In genomic region chr15:28104326-28104725, GRCh38 we compare ENCODE assay signal across 32 cellular contexts. TPM values are rescaled to one million over a fixed set of nuclear protein-coding genes. Genes with fewer than 3 reads are reported as not detected.
"Had no signal": no experiment of that assay in that cellular context is flagged by ENCODE, and none has a peak within 500 bp of the region (broad histone marks: within the 10 kb centered on the region; RNA-seq: fewer than 3 reads in every experiment).

No MANE protein-coding gene starts in this region.

- H2AFZ ChIP-seq: hepatocyte, neural progenitor cell had no signal

- DNase-seq: activated CD4-positive, alpha-beta T cell treated with anti-CD3 and anti-CD28 coated beads for 36 hours; activated CD4-positive, CD25-positive, alpha-beta regulatory T cell; activated CD8-positive, alpha-beta memory T cell treated with anti-CD3 and anti-CD28 coated beads, Interleukin-2, amount 10 ng/mL, durations not matched to agents 7 days and 5 days; activated CD8-positive, alpha-beta T cell treated with anti-CD3 and anti-CD28 coated beads, Interleukin-2, amount 10 ng/mL, durations not matched to agents 7 days and 5 days; activated naive CD4-positive, alpha-beta T cell treated with anti-CD3 and anti-CD28 coated beads for 36 hours; activated naive CD8-positive, alpha-beta T cell treated with anti-CD3 and anti-CD28 coated beads, Interleukin-2, amount 10 ng/mL, durations not matched to agents 7 days and 5 days; activated T-cell treated with anti-CD3 and anti-CD28 coated beads, Interleukin-2, amount 50 U/mL, for 48 hours; amniotic stem cell; central memory CD4-positive, alpha-beta T cell; effector memory CD4-positive, alpha-beta T cell; erythroblast; left cardiac atrium; mammary epithelial cell; midbrain; naive thymus-derived CD4-positive, alpha-beta T cell; occipital lobe; right cardiac atrium; stimulated activated CD4-positive, alpha-beta T cell treated with anti-CD3 and anti-CD28 coated beads, Interleukin-4, amount 100 ng/mL, for 24 hours; stimulated activated naive CD8-positive, alpha-beta T cell treated with anti-CD3 and anti-CD28 coated beads, Interleukin-15, amount 100 ng/mL, for 72 hours; substantia nigra; T-cell had no signal

- H3K36me3 Mint-ChIP-seq: activated naive CD8-positive, alpha-beta T cell treated with anti-CD3 and anti-CD28 coated beads, Interleukin-2, amount 10 ng/mL, durations not matched to agents 7 days and 5 days; neural progenitor cell; stimulated activated effector memory CD8-positive, alpha-beta T cell treated with anti-CD3 and anti-CD28 coated beads, Interleukin-12 subunit alpha, Interleukin-12 subunit beta, amount 100 ng/mL, for 72 hours; T-cell had no signal

- H3K9me3 ChIP-seq: gastroesophageal sphincter, vagina had no signal

- H3K9me3 Mint-ChIP-seq: activated naive CD4-positive, alpha-beta T cell treated with anti-CD3 and anti-CD28 coated beads for 36 hours; activated naive CD8-positive, alpha-beta T cell treated with anti-CD3 and anti-CD28 coated beads, Interleukin-2, amount 10 ng/mL, durations not matched to agents 7 days and 5 days; stimulated activated effector memory CD8-positive, alpha-beta T cell treated with anti-CD3 and anti-CD28 coated beads, Interleukin-12 subunit alpha, Interleukin-12 subunit beta, amount 100 ng/mL, for 72 hours; T-cell; T-helper 2 cell treated with Interferon-gamma antibody and Interleukin-4, amounts not matched to agents 5 μg/mL and 100 μg/mL, for 36 hours; type B pancreatic cell had no signal

- H3K9ac ChIP-seq: neural progenitor cell had no signal

- H3K27ac ChIP-seq: gastroesophageal sphincter, hepatocyte, neural progenitor cell, vagina had no signal

- H3K27ac Mint-ChIP-seq: activated CD4-positive, alpha-beta T cell treated with anti-CD3 and anti-CD28 coated beads for 36 hours; activated CD8-positive, alpha-beta memory T cell treated with anti-CD3 and anti-CD28 coated beads, Interleukin-2, amount 10 ng/mL, durations not matched to agents 7 days and 5 days; activated CD8-positive, alpha-beta T cell treated with anti-CD3 and anti-CD28 coated beads, Interleukin-2, amount 10 ng/mL, durations not matched to agents 7 days and 5 days; activated naive CD4-positive, alpha-beta T cell treated with anti-CD3 and anti-CD28 coated beads for 36 hours; activated naive CD8-positive, alpha-beta T cell treated with anti-CD3 and anti-CD28 coated beads, Interleukin-2, amount 10 ng/mL, durations not matched to agents 7 days and 5 days; neural progenitor cell; stimulated activated effector memory CD8-positive, alpha-beta T cell treated with anti-CD3 and anti-CD28 coated beads, Interleukin-12 subunit alpha, Interleukin-12 subunit beta, amount 100 ng/mL, for 72 hours; stimulated activated naive CD8-positive, alpha-beta T cell treated with anti-CD3 and anti-CD28 coated beads, Interleukin-15, amount 100 ng/mL, for 72 hours; T-cell; T-helper 2 cell treated with Interferon-gamma antibody and Interleukin-4, amounts not matched to agents 5 μg/mL and 100 μg/mL, for 36 hours; type B pancreatic cell had no signal

- H3K36me3 ChIP-seq: gastroesophageal sphincter, neural progenitor cell, vagina had no signal

- H3K27me3 ChIP-seq: vagina had no signal

- H3K4me3 ChIP-seq: gastroesophageal sphincter, hepatocyte, neural progenitor cell, vagina had no signal

- H3K79me2 ChIP-seq: hepatocyte had no signal

- H3K4me3 Mint-ChIP-seq: activated CD4-positive, alpha-beta T cell treated with anti-CD3 and anti-CD28 coated beads for 36 hours; activated CD8-positive, alpha-beta memory T cell treated with anti-CD3 and anti-CD28 coated beads, Interleukin-2, amount 10 ng/mL, durations not matched to agents 7 days and 5 days; activated CD8-positive, alpha-beta T cell treated with anti-CD3 and anti-CD28 coated beads, Interleukin-2, amount 10 ng/mL, durations not matched to agents 7 days and 5 days; activated naive CD4-positive, alpha-beta T cell treated with anti-CD3 and anti-CD28 coated beads for 36 hours; stimulated activated effector memory CD8-positive, alpha-beta T cell treated with anti-CD3 and anti-CD28 coated beads, Interleukin-12 subunit alpha, Interleukin-12 subunit beta, amount 100 ng/mL, for 72 hours had no signal

- H3K4me2 ChIP-seq: hepatocyte, neural progenitor cell had no signal

- FAIRE-seq: keratinocyte had no signal

- ATAC-seq: activated CD4-positive, alpha-beta T cell treated with anti-CD3 and anti-CD28 coated beads for 36 hours; activated CD8-positive, alpha-beta memory T cell treated with anti-CD3 and anti-CD28 coated beads, Interleukin-2, amount 10 ng/mL, durations not matched to agents 7 days and 5 days; activated CD8-positive, alpha-beta T cell treated with anti-CD3 and anti-CD28 coated beads, Interleukin-2, amount 10 ng/mL, durations not matched to agents 7 days and 5 days; gastroesophageal sphincter; left cardiac atrium; naive thymus-derived CD4-positive, alpha-beta T cell; right cardiac atrium; stimulated activated effector memory CD8-positive, alpha-beta T cell treated with anti-CD3 and anti-CD28 coated beads, Interleukin-12 subunit alpha, Interleukin-12 subunit beta, amount 100 ng/mL, for 72 hours; T-cell had no signal

RNA-seq across cellular contexts. Expression of gene OCA2, which starts 5.2 kb away (rescaled TPM):
- total RNA-seq: activated CD4-positive, alpha-beta T cell treated with anti-CD3 and anti-CD28 coated beads for 36 hours; activated CD8-positive, alpha-beta memory T cell treated with anti-CD3 and anti-CD28 coated beads, Interleukin-2, amount 10 ng/mL, durations not matched to agents 7 days and 5 days; activated CD8-positive, alpha-beta T cell treated with anti-CD3 and anti-CD28 coated beads, Interleukin-2, amount 10 ng/mL, durations not matched to agents 7 days and 5 days; activated naive CD4-positive, alpha-beta T cell treated with anti-CD3 and anti-CD28 coated beads for 36 hours; activated naive CD8-positive, alpha-beta T cell treated with anti-CD3 and anti-CD28 coated beads, Interleukin-2, amount 10 ng/mL, durations not matched to agents 7 days and 5 days; dermis microvascular lymphatic vessel endothelial cell; fibroblast of lung; fibroblast of villous mesenchyme; naive thymus-derived CD4-positive, alpha-beta T cell had no signal
- polyA plus RNA-seq: fibroblast of lung; mammary epithelial cell; naive thymus-derived CD4-positive, alpha-beta T cell had no signal
